ENCODE assay signal across 26 cellular contexts in the genomic region with DNA sequence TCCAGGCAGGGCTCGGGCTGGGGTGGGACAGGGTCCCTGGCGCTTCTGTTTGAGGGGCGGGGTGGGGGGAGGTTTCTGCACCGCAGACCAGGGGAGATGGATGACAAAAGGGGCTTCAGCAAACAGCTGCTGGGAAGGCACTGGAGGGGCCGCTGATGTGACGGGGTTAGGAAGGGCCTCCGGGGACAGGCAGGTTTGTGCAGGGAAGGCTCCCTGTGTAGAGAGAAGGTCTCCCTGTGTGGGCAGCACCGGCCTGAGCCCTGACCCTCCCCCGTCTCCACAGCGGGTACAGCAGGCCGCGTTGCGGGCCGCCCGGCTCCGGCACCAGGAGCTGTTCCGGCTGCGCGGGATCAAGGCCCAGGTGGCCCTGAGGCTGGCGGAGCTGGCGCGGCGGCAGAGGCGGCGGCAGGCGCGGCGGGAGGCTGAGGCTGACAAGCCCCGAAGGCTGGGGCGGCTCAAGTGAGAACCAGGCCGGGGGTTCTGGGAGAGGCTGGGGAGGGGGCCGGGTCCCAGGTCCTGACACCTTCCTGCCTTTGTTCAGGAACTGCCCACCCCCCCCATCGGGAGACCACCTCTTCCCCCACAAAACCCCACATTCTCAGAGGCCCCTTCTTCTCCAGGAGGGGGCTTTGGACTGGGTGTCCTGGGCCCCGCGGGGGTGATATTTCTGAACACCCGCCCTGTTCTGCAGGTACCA. TPM values are rescaled to one million over a fixed set of nuclear protein-coding genes. Genes with fewer than 3 reads are reported as not detected.
"Had no signal": no experiment of that assay in that cellular context is flagged by ENCODE, and none has a peak within 500 bp of the region (broad histone marks: within the 10 kb centered on the region; RNA-seq: fewer than 3 reads in every experiment).

No MANE protein-coding gene starts in this region.

- H3K4me3 Mint-ChIP-seq: activated CD4-positive, alpha-beta memory T cell treated with anti-CD3 and anti-CD28 coated beads for 36 hours; activated naive CD8-positive, alpha-beta T cell treated with anti-CD3 and anti-CD28 coated beads, Interleukin-2, amount 50 U/mL, for 24 hours; activated T-cell treated with anti-CD3 and anti-CD28 coated beads, Interleukin-2, amount 50 U/mL, for 4 hours; T-helper 1 cell treated with Interleukin-12 subunit alpha and Interleukin-12 subunit beta and Interleukin-4 antibody, amounts not matched to agents 30 μg/mL and 1 μg/mL, for 36 hours; WTC11 had no signal

- ATAC-seq: activated naive CD8-positive, alpha-beta T cell treated with anti-CD3 and anti-CD28 coated beads, Interleukin-2, amount 50 U/mL, for 24 hours; WTC11 had no signal

- FAIRE-seq: colon had no signal

- H3K4me1 Mint-ChIP-seq: WTC11 had no signal

- H3K9me3 Mint-ChIP-seq: activated CD4-positive, alpha-beta memory T cell treated with anti-CD3 and anti-CD28 coated beads for 36 hours; activated naive CD4-positive, alpha-beta T cell treated with anti-CD3 and anti-CD28 coated beads, Interleukin-2, amount 50 U/mL, for 72 hours; activated naive CD8-positive, alpha-beta T cell treated with anti-CD3 and anti-CD28 coated beads, Interleukin-2, amount 50 U/mL, for 24 hours; activated T-cell treated with anti-CD3 and anti-CD28 coated beads, Interleukin-2, amount 50 U/mL, for 4 hours; T-helper 1 cell treated with Interleukin-12 subunit alpha and Interleukin-12 subunit beta and Interleukin-4 antibody, amounts not matched to agents 30 μg/mL and 1 μg/mL, for 36 hours had no signal

- H3K27me3 ChIP-seq: brain microvascular endothelial cell, cardiac muscle cell had no signal

- H3K4me3 ChIP-seq: cardiac muscle cell had no signal

- H3K27ac ChIP-seq: brain microvascular endothelial cell, cardiac muscle cell had no signal

- H3K27ac Mint-ChIP-seq: activated CD4-positive, alpha-beta memory T cell treated with anti-CD3 and anti-CD28 coated beads for 36 hours; activated naive CD8-positive, alpha-beta T cell treated with anti-CD3 and anti-CD28 coated beads, Interleukin-2, amount 50 U/mL, for 24 hours; T-helper 1 cell treated with Interleukin-12 subunit alpha and Interleukin-12 subunit beta and Interleukin-4 antibody, amounts not matched to agents 30 μg/mL and 1 μg/mL, for 36 hours; WTC11 had no signal

- DNase-seq: activated CD4-positive, alpha-beta memory T cell treated with anti-CD3 and anti-CD28 coated beads for 36 hours; activated CD4-positive, alpha-beta T cell treated with anti-CD3 and anti-CD28 coated beads for 48 hours; activated CD4-positive, CD25-positive, alpha-beta regulatory T cell treated with anti-CD3 and anti-CD28 coated beads, Interleukin-2, amount 50 U/mL, for 72 hours; activated CD8-positive, alpha-beta memory T cell treated with anti-CD3 and anti-CD28 coated beads for 24 hours; activated effector memory CD4-positive, alpha-beta T cell treated with anti-CD3 and anti-CD28 coated beads, Interleukin-2, amount 50 U/mL, for 16 hours; activated naive CD4-positive, alpha-beta T cell treated with Interleukin-2 at 50 U/mL for 16 hours; activated naive CD8-positive, alpha-beta T cell treated with anti-CD3 and anti-CD28 coated beads, Interleukin-2, amount 50 U/mL, for 24 hours; activated T-cell treated with anti-CD3 and anti-CD28 coated beads, Interleukin-2, amount 50 U/mL, for 4 hours; amygdala; brain microvascular endothelial cell; NCI-H1105 treated with DMSO at 0.1 percent for 48 hours; NCI-H1436 treated with DMSO at 0.1 percent for 48 hours; NCI-H187; NCI-H2081; NCI-H510A treated with DMSO at 0.1 percent for 48 hours; NCI-H69; NK-92 treated with Interleukin-12 subunit alpha and Interleukin-12 subunit beta, amount 100 ng/mL, for 24 hours; OCI-M1; RPMI8226; SHP77 had no signal

- H3K27me3 Mint-ChIP-seq: activated CD4-positive, alpha-beta memory T cell treated with anti-CD3 and anti-CD28 coated beads for 36 hours; activated naive CD8-positive, alpha-beta T cell treated with anti-CD3 and anti-CD28 coated beads, Interleukin-2, amount 50 U/mL, for 24 hours had no signal

RNA-seq across cellular contexts. Expression of a gene that starts 49.1 kb away (rescaled TPM):
- total RNA-seq: activated CD4-positive, alpha-beta memory T cell treated with anti-CD3 and anti-CD28 coated beads for 36 hours; activated naive CD4-positive, alpha-beta T cell treated with anti-CD3 and anti-CD28 coated beads, Interleukin-2, amount 50 U/mL, for 72 hours; activated T-cell treated with anti-CD3 and anti-CD28 coated beads, Interleukin-2, amount 50 U/mL, for 4 hours; cardiac muscle cell; SK-MEL-5; WTC11 had no signal
- polyA plus RNA-seq: cardiac muscle cell had no signal
